In the genomic region with DNA sequence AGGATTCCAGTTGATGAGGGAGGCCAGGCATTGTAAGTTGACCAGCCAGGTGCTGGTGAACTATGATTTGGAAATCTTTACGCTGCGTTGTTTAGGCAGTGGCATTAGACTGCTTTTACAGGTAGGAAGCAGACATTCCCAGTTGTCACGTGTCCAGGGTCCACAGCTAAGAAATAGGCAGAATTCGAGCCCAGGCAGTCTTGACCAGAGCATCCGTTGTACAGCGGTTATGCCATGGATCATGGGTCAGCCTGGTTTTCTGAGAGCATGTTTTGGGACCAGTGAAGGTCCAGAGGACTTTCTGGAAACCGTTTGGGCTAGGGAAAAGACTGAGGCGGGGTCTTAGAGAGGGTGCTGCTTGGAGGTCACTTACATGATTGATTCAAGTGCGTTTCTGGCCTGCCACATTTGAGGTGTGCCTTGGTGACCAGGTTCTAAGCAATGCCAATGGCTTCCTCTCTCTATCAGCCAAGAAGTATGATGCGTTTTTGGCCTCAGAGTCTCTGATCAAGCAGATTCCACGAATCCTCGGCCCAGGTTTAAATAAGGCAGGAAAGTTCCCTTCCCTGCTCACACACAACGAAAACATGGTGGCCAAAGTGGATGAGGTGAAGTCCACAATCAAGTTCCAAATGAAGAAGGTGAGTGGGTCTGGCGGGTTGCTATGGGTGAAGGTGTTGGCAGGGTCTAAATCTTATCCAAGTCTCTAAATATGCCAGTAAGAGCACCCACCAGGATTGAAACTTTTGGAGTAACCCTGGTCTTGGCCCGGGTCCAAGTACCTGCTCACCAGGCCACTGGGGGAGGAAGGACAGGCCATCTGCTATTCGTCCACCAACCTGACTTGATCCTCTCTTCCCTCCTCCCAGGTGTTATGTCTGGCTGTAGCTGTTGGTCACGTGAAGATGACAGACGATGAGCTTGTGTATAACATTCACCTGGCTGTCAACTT, we compare ENCODE assay signal across 8 cellular contexts. TPM values are rescaled to one million over a fixed set of nuclear protein-coding genes. Genes with fewer than 3 reads are reported as not detected.
DNase-seq lines count a peak whose midpoint lies in the region; ATAC-seq and TF ChIP-seq lines count a peak whose summit lies in the region.

No MANE protein-coding gene starts in this region.

- no peak for TF ChIP-seq CTCF in PC-9 (conservative IDR thresholded peaks at IDR 0.05)
- no peak for TF ChIP-seq CTCF in neural cell (IDR thresholded peaks at IDR 0.05; ENCODE audit: poor library complexity, severe bottlenecking)

- no peak overlapping the region for H2AFZ ChIP-seq in PC-9
- H2AFZ ChIP-seq in neural cell (ENCODE audit: low read depth, low read length) = no peak overlapping the region

- H3K9me2 ChIP-seq in PC-9 (ENCODE audit: insufficient read depth) = no peaks in the 10 kb centered on the region
- no peaks in the 10 kb centered on the region for H3K9me2 ChIP-seq in neural cell (ENCODE audit: insufficient read depth, low read length)

- H3K9ac ChIP-seq in duodenal mucosa (ENCODE audit: low read depth in 1 of 2, low read length in 2 of 2) = peak overlapping the region; percentile 79 to 95
- peak overlapping the region; percentile 79 for H3K9ac ChIP-seq in neural cell (ENCODE audit: low read length)

- H3K27ac ChIP-seq in PC-9 (peak overlapping the region; percentile 96), duodenal mucosa (ENCODE audit: low read depth, low read length) (no peak overlapping the region), neural cell (ENCODE audit: low read length) (no peak overlapping the region)

- H4K20me1 ChIP-seq in PC-9 (ENCODE audit: insufficient read depth) = peaks cover 54% of the 10 kb centered on the region
- no peaks in the 10 kb centered on the region for H4K20me1 ChIP-seq in neural cell (ENCODE audit: insufficient read depth)

- no peak for TF ChIP-seq RAD21 in neural cell (conservative IDR thresholded peaks at IDR 0.05)

- H3K4me1 ChIP-seq in PC-9 (replicated peaks; ENCODE audit: insufficient read depth) = peaks cover 28% of the 10 kb centered on the region
- peaks cover 22 to 26% of the 10 kb centered on the region in 2 donors for H3K4me1 ChIP-seq in duodenal mucosa (ENCODE audit: control insufficient read depth in 1 of 2, insufficient read depth in 2 of 2, low read length in 2 of 2)

- H3K36me3 ChIP-seq in PC-9 (ENCODE audit: low read depth) (peaks cover 40% of the 10 kb centered on the region), duodenal mucosa (ENCODE audit: control insufficient read depth in 1 of 2, insufficient read depth in 2 of 2, low read length in 2 of 2) (peaks cover 14 to 51% of the 10 kb centered on the region in 2 donors), neural cell (ENCODE audit: insufficient read depth, low read length) (no peaks in the 10 kb centered on the region)

- intact Hi-C loops in PC-9 (cut with micrococcal nuclease; ENCODE audit: unreplicated experiment) (loop anchor here (2.0 to 10.0 kb wide), 4 partner anchors 15 to 265 kb away; a partner anchor contains a TSS), sciatic nerve (cut with DNase I) (no loop called here)

- H3K9me3 ChIP-seq in PC-9 (ENCODE audit: insufficient read depth, low read depth) = no peaks in the 10 kb centered on the region
- no peaks in the 10 kb centered on the region for H3K9me3 ChIP-seq in duodenal mucosa (ENCODE audit: control insufficient read depth in 1 of 2, low read length in 2 of 2)
- H3K9me3 ChIP-seq in neural cell (ENCODE audit: low read length) = no peaks in the 10 kb centered on the region

- POLR2A ChIA-PET in PC-9 (lab: Charles Lee; ENCODE audit: unreplicated experiment) = interaction anchor here (0.7 kb wide), 1 partner anchor 17 kb away, joined by 3 read pairs; no protein-coding TSS in a partner anchor

- no peak for TF ChIP-seq EP300 in neural cell (conservative IDR thresholded peaks at IDR 0.05; ENCODE audit: poor library complexity, severe bottlenecking)

- TF ChIP-seq POLR2A in GM18505 (IDR thresholded peaks at IDR 0.05; ENCODE audit: borderline replicate concordance, extremely low read depth, insufficient read depth, insufficient read length) = peak; percentile 18

- H3F3A ChIP-seq in PC-9 (ENCODE audit: insufficient read depth, low read depth) (peaks cover 61% of the 10 kb centered on the region), neural cell (ENCODE audit: insufficient read depth, low read length, poor library complexity, severe bottlenecking) (no peaks in the 10 kb centered on the region)

- BruUV-seq in PC-9 (replicated peaks; lab: Mats Ljungman, UMichigan) = TSS peak; percentile 7

- H3K4me3 ChIP-seq in PC-9 (peak overlapping the region; percentile 94), duodenal mucosa (ENCODE audit: low read depth in 1 of 2, low read length in 2 of 2) (peak overlapping the region; percentile 77 to 90), neural cell (ENCODE audit: low read length) (peak overlapping the region; percentile 70)

- H3K79me2 ChIP-seq in PC-9 (ENCODE audit: low read depth) = peaks cover 42% of the 10 kb centered on the region
- H3K79me2 ChIP-seq in neural cell (replicated peaks; ENCODE audit: insufficient read depth, low read length) = no peaks in the 10 kb centered on the region

- ATAC-seq in GM18505 (IDR thresholded peaks at IDR 0.05; ENCODE audit: unreplicated experiment) (no peak), sciatic nerve (no peak), GM18520 (IDR thresholded peaks at IDR 0.05; ENCODE audit: unreplicated experiment) (no peak)

- CTCF ChIA-PET in PC-9 (lab: Charles Lee) = interaction anchor here (1.0 kb wide), 1 partner anchor 18 kb away, joined by 4 read pairs; a partner anchor contains a TSS

- H3K27me3 ChIP-seq in PC-9 (ENCODE audit: insufficient read depth, low read depth) (no peaks in the 10 kb centered on the region), duodenal mucosa (ENCODE audit: control insufficient read depth in 1 of 2, insufficient read depth in 2 of 2, low read length in 2 of 2) (no peaks in the 10 kb centered on the region), neural cell (ENCODE audit: insufficient read depth, low read depth, low read length) (no peaks in the 10 kb centered on the region)

- DNase-seq in PC-9 (peak in 1 of 2 experiments; percentile 49), sciatic nerve (ENCODE audit: low spot score) (no peak), NCI-H2029 treated with DMSO at 0.1 percent for 48 hours (lab: John Stamatoyannopoulos, UW) (no peak), 8988T (no peak)

- H3K4me2 ChIP-seq in PC-9 = peak overlapping the region; percentile 95
- H3K4me2 ChIP-seq in neural cell (ENCODE audit: low read length) = peak overlapping the region; percentile 64

TF ChIP-seq in neural cell, 6 proteins besides CTCF, POLR2A, EP300 and RAD21:
- TF ChIP-seq TAF1 (IDR thresholded peaks at IDR 0.05; ENCODE audit: low read depth) (no peak), SMC3 (conservative IDR thresholded peaks at IDR 0.05; ENCODE audit: poor library complexity) (no peak), POLR2AphosphoS5 (IDR thresholded peaks at IDR 0.05) (no peak), MXI1 (conservative IDR thresholded peaks at IDR 0.05; ENCODE audit: poor library complexity, severe bottlenecking) (no peak), EZH2 (IDR thresholded peaks at IDR 0.05; ENCODE audit: borderline replicate concordance, insufficient read depth, low read length, poor library complexity, severe bottlenecking) (no peak)
- TF ChIP-seq, protein P1, sequence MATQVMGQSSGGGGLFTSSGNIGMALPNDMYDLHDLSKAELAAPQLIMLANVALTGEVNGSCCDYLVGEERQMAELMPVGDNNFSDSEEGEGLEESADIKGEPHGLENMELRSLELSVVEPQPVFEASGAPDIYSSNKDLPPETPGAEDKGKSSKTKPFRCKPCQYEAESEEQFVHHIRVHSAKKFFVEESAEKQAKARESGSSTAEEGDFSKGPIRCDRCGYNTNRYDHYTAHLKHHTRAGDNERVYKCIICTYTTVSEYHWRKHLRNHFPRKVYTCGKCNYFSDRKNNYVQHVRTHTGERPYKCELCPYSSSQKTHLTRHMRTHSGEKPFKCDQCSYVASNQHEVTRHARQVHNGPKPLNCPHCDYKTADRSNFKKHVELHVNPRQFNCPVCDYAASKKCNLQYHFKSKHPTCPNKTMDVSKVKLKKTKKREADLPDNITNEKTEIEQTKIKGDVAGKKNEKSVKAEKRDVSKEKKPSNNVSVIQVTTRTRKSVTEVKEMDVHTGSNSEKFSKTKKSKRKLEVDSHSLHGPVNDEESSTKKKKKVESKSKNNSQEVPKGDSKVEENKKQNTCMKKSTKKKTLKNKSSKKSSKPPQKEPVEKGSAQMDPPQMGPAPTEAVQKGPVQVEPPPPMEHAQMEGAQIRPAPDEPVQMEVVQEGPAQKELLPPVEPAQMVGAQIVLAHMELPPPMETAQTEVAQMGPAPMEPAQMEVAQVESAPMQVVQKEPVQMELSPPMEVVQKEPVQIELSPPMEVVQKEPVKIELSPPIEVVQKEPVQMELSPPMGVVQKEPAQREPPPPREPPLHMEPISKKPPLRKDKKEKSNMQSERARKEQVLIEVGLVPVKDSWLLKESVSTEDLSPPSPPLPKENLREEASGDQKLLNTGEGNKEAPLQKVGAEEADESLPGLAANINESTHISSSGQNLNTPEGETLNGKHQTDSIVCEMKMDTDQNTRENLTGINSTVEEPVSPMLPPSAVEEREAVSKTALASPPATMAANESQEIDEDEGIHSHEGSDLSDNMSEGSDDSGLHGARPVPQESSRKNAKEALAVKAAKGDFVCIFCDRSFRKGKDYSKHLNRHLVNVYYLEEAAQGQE (IDR thresholded peaks at IDR 0.05; ENCODE audit: borderline replicate concordance) = no peak

RNA-seq across cellular contexts. Expression of a gene that starts 1.8 kb away (rescaled TPM):
- 1,335 and 1,742 TPM in 2 replicates for total RNA-seq in PC-9 (2021)
- polyA plus RNA-seq in neural cell = 997 and 1,049 TPM in 2 replicates
- 408 and 429 TPM in 2 replicates for polyA minus RNA-seq in neural cell
- 813 TPM for total RNA-seq in sciatic nerve

RNA-seq across cellular contexts. Expression of a gene that starts 17.8 kb away (rescaled TPM):
- total RNA-seq in PC-9 (2021) = 6.9 and 9.6 TPM in 2 replicates
- 7.1 and 10.2 TPM in 2 replicates for polyA plus RNA-seq in neural cell
- polyA minus RNA-seq in neural cell = 6.8 and 7.3 TPM in 2 replicates
- 6.4 TPM for total RNA-seq in sciatic nerve

RNA-seq across cellular contexts. Expression of a gene that starts 26.9 kb away (rescaled TPM):
- 33.1 and 40.1 TPM in 2 replicates for total RNA-seq in PC-9 (2021)
- 0.10 and 0.42 TPM in 2 replicates for polyA plus RNA-seq in neural cell
- polyA minus RNA-seq in neural cell = 0.23 TPM in 1 of 2 replicates, not detected in the other
- 20.5 TPM for total RNA-seq in sciatic nerve

RNA-seq across cellular contexts. Expression of a gene that starts 42.7 kb away (rescaled TPM):
- total RNA-seq in PC-9 (2021) (not detected in 2 replicates), sciatic nerve (not detected)
- polyA plus RNA-seq in neural cell = 0.14 TPM in 1 of 2 replicates, not detected in the other
- not detected in 2 replicates for polyA minus RNA-seq in neural cell
